Comparison of ENCODE assay signal across 8 cellular contexts in genomic region chr19:44593869-44594268, GRCh38. TPM values are rescaled to one million over a fixed set of nuclear protein-coding genes. Genes with fewer than 3 reads are reported as not detected.
DNase-seq lines count a peak whose midpoint lies in the region; ATAC-seq and TF ChIP-seq lines count a peak whose summit lies in the region.
"Not testable (repeated sequence)": the region's sequence is repeated elsewhere in the genome, so short reads cannot be mapped to it uniquely, and the experiment has no call there.
"Had no signal": no experiment of that assay in that cellular context is flagged by ENCODE, and none has a peak within 500 bp of the region (broad histone marks: within the 10 kb centered on the region; RNA-seq: fewer than 3 reads in every experiment).

No MANE protein-coding gene starts in this region.

- not testable (repeated sequence) for H3K36me3 Mint-ChIP-seq in GM23338 (ENCODE audit: low read depth); endodermal cell (ENCODE audit: low read depth)

- POLR2A ChIA-PET in SK-N-SH (lab: Yijun Ruan, JAX): not testable (repeated sequence)

- not testable (repeated sequence) for H3F3A ChIP-seq in GM23338 (replicated peaks; ENCODE audit: low read depth)
- H3F3A ChIP-seq in SK-N-SH (replicated peaks; ENCODE audit: insufficient read depth): peaks cover 16% of the 10 kb centered on the region

- not testable (repeated sequence) for TF ChIP-seq EP300 in SK-N-SH (IDR thresholded peaks at IDR 0.05; ENCODE audit: borderline replicate concordance in 1 of 2, low read depth in 1 of 2, low read length in 1 of 2)

- H3K4me1 ChIP-seq in GM23338 (ENCODE audit: insufficient read depth): peaks cover 11% of the 10 kb centered on the region
- peaks cover 46% of the 10 kb centered on the region for H3K4me1 ChIP-seq in HUES6 (ENCODE audit: control insufficient read depth, insufficient read depth, low read length)
- not testable (repeated sequence) for H3K4me1 ChIP-seq in SK-N-SH (ENCODE audit: control insufficient read depth in 1 of 2, insufficient read depth in 2 of 2, low read depth in 1 of 2, low read length in 1 of 2); endodermal cell (ENCODE audit: control insufficient read depth, insufficient read depth, low read length); mesenchymal stem cell (ENCODE audit: control insufficient read depth, insufficient read depth, low read depth, low read length); osteoblast (ENCODE audit: insufficient read depth, low read length)

- not testable (repeated sequence) for DNase-seq in GM23338 (ENCODE audit: low spot score); SK-N-SH; endodermal cell; mesenchymal stem cell; osteoblast (ENCODE audit: insufficient read length, low spot score, missing footprints)

- ATAC-seq in GM23338: not testable (repeated sequence)

- H3K4ac ChIP-seq in mesenchymal stem cell (ENCODE audit: low read depth in 1 of 2, low read length in 2 of 2): not testable (repeated sequence)

- H3K18ac ChIP-seq in mesenchymal stem cell (ENCODE audit: low read depth in 1 of 2, low read length in 2 of 2): not testable (repeated sequence)

- H3K9me3 ChIP-seq in HUES6 (ENCODE audit: control insufficient read depth, insufficient read depth, low read depth, low read length); SK-N-SH; mesenchymal stem cell (ENCODE audit: control insufficient read depth, low read length); osteoblast (ENCODE audit: low read depth, low read length): not testable (repeated sequence)
- peaks cover 32% of the 10 kb centered on the region for H3K9me3 ChIP-seq in endodermal cell (ENCODE audit: control insufficient read depth, low read length)

- not testable (repeated sequence) for H3K79me1 ChIP-seq in mesenchymal stem cell (replicated peaks; ENCODE audit: low read length, poor library complexity, severe bottlenecking)

- H3K23ac ChIP-seq in mesenchymal stem cell (ENCODE audit: low read length in 2 of 2): not testable (repeated sequence)

- 0 out of 2 replicates have a peak overlapping the region, but pooled peaks have one; percentile 65 for H3K27ac ChIP-seq in GM23338 (ENCODE audit: low read depth)
- H3K27ac ChIP-seq in HUES6 (ENCODE audit: low read depth, low read length): peak overlapping the region; percentile 20; the same call in 1 of the 2 replicates
- not testable (repeated sequence) for H3K27ac ChIP-seq in SK-N-SH (ENCODE audit: low read depth in 2 of 2, low read length in 1 of 2); endodermal cell (ENCODE audit: low read depth, low read length); mesenchymal stem cell (ENCODE audit: low read length, poor library complexity, severe bottlenecking); osteoblast (ENCODE audit: low read depth, low read length)

- not testable (repeated sequence) for H2BK15ac ChIP-seq in mesenchymal stem cell (ENCODE audit: low read depth, poor library complexity, severe bottlenecking)

- not testable (repeated sequence) for H3K9me2 ChIP-seq in GM23338 (ENCODE audit: insufficient read depth); SK-N-SH

- H4K91ac ChIP-seq in mesenchymal stem cell (ENCODE audit: low read length): not testable (repeated sequence)

- H3K14ac ChIP-seq in mesenchymal stem cell (ENCODE audit: low read length in 2 of 2): not testable (repeated sequence)

- H3K9ac ChIP-seq in HUES6 (ENCODE audit: low read length): peak overlapping the region; percentile 34
- H3K9ac ChIP-seq in SK-N-SH; endodermal cell (ENCODE audit: extremely low read depth, low read length, poor library complexity, severe bottlenecking); mesenchymal stem cell (ENCODE audit: low read length): not testable (repeated sequence)

- WGBS in SK-N-SH (ENCODE audit: low lambda C conversion rate): 15% methylated on average over 1 of the region's 1 CpG
- 71 to 80% methylated on average over 1 of the region's 1 CpG for WGBS in endodermal cell (ENCODE audit: insufficient coverage in 1 of 2, insufficient read length in 1 of 2), 2 experiments
- 20% methylated on average over 1 of the region's 1 CpG for WGBS in mesenchymal stem cell

- not testable (repeated sequence) for H2BK5ac ChIP-seq in mesenchymal stem cell (ENCODE audit: low read depth, low read length, poor library complexity, severe bottlenecking)

- not testable (repeated sequence) for H2BK12ac ChIP-seq in mesenchymal stem cell (ENCODE audit: low read length in 2 of 2)

- peak overlapping the region; percentile 95 for H2AFZ ChIP-seq in GM23338
- H2AFZ ChIP-seq in SK-N-SH (ENCODE audit: low read depth): peak overlapping the region; percentile 82; the same call in 1 of the 2 replicates
- not testable (repeated sequence) for H2AFZ ChIP-seq in mesenchymal stem cell (ENCODE audit: low read depth, low read length)
- peak overlapping the region; percentile 65 for H2AFZ ChIP-seq in osteoblast (ENCODE audit: low read length)

- H3K27ac Mint-ChIP-seq in GM23338: not testable (repeated sequence)
- H3K27ac Mint-ChIP-seq in endodermal cell: peak overlapping the region; percentile 18

- not testable (repeated sequence) for H2BK120ac ChIP-seq in mesenchymal stem cell (ENCODE audit: low read depth, low read length)

- TF ChIP-seq RAD21 in SK-N-SH (IDR thresholded peaks at IDR 0.05; ENCODE audit: low read length): not testable (repeated sequence)

- not testable (repeated sequence) for H3K4me3 ChIP-seq in GM23338; HUES6 (ENCODE audit: low read depth, low read length); SK-N-SH (ENCODE audit: low read depth in 2 of 2, low read length in 1 of 2); endodermal cell (ENCODE audit: low read length); mesenchymal stem cell (ENCODE audit: insufficient read depth in 1 of 2, low read depth in 1 of 2, low read length in 2 of 2); osteoblast (ENCODE audit: insufficient read depth, low read length)

- H4K20me1 ChIP-seq in GM23338 (replicated peaks; ENCODE audit: insufficient read depth); SK-N-SH (ENCODE audit: insufficient read depth); osteoblast (ENCODE audit: insufficient read depth, low read length): not testable (repeated sequence)

- CTCF ChIA-PET in SK-N-SH (lab: Yijun Ruan, JAX): interaction anchor here (1.4 kb wide), 1 partner anchor 95 kb away, joined by 3 read pairs; no protein-coding TSS in a partner anchor

- not testable (repeated sequence) for H3K4me3 Mint-ChIP-seq in GM23338, endodermal cell

- not testable (repeated sequence) for H3K27me3 ChIP-seq in GM23338 (ENCODE audit: insufficient read depth); HUES6 (ENCODE audit: control insufficient read depth, insufficient read depth, low read length); SK-N-SH (ENCODE audit: insufficient read depth); endodermal cell (ENCODE audit: control insufficient read depth, insufficient read depth, low read length, poor library complexity, severe bottlenecking); osteoblast (ENCODE audit: insufficient read depth, low read length)
- H3K27me3 ChIP-seq in mesenchymal stem cell (ENCODE audit: control insufficient read depth in 1 of 2, insufficient read depth in 1 of 2, low read length in 2 of 2): peaks cover 0 to 30% of the 10 kb centered on the region in 2 experiments

- peak overlapping the region; percentile 34 for H2AK5ac ChIP-seq in mesenchymal stem cell (ENCODE audit: low read length, severe bottlenecking)

- H3K4me1 Mint-ChIP-seq in GM23338 (peaks cover 12% of the 10 kb centered on the region; the same call in 2 of the 3 replicates), endodermal cell (peaks cover 39% of the 10 kb centered on the region)

- H3K9me3 Mint-ChIP-seq in GM23338 (peaks cover 11% of the 10 kb centered on the region; the same call in 2 of the 3 replicates), endodermal cell (peaks cover 23% of the 10 kb centered on the region)

- not testable (repeated sequence) for H3K79me2 ChIP-seq in GM23338 (replicated peaks; ENCODE audit: insufficient read depth); SK-N-SH (ENCODE audit: insufficient read depth); osteoblast (ENCODE audit: insufficient read depth, low read length)

- TF ChIP-seq CTCF in GM23338 (conservative IDR thresholded peaks at IDR 0.05; ENCODE audit: low read depth in 2 of 2); SK-N-SH (IDR thresholded peaks at IDR 0.05); endodermal cell (conservative IDR thresholded peaks at IDR 0.05); osteoblast (IDR thresholded peaks at IDR 0.05; ENCODE audit: extremely low read depth, low read depth, low read length): not testable (repeated sequence)

- H3K4me2 ChIP-seq in GM23338: 0 out of 2 replicates have a peak overlapping the region, but pooled peaks have one; percentile 36
- not testable (repeated sequence) for H3K4me2 ChIP-seq in SK-N-SH; mesenchymal stem cell (ENCODE audit: low read length, poor library complexity, severe bottlenecking); osteoblast (ENCODE audit: insufficient read depth, low read length)

- not testable (repeated sequence) for H3K36me3 ChIP-seq in GM23338 (ENCODE audit: insufficient read depth); HUES6 (ENCODE audit: control insufficient read depth, insufficient read depth, low read length); SK-N-SH (replicated peaks in 1 of 2; ENCODE audit: control insufficient read depth in 1 of 2, insufficient read depth in 2 of 2, low read length in 1 of 2); endodermal cell (ENCODE audit: control insufficient read depth, insufficient read depth, low read length); mesenchymal stem cell (ENCODE audit: control insufficient read depth in 1 of 2, insufficient read depth in 2 of 2, low read depth in 1 of 2, low read length in 2 of 2); osteoblast (ENCODE audit: insufficient read depth, low read length)

- not testable (repeated sequence) for H3K27me3 Mint-ChIP-seq in GM23338 (ENCODE audit: insufficient read depth, low read depth, poor library complexity); endodermal cell (ENCODE audit: insufficient read depth)

- H4K8ac ChIP-seq in mesenchymal stem cell (ENCODE audit: low read length): not testable (repeated sequence)

RNA-seq across cellular contexts. Expression of gene IGSF23, which starts 19.5 kb away (rescaled TPM):
- not detected in 2 replicates for total RNA-seq in GM23338 (2014; rRNA removed; shearing (Covaris generic))
- polyA plus RNA-seq in GM23338 (2016; fragmentation: Nextera tagmentation; extraction: Ambion mirVana): not detected in 2 replicates
- polyA plus RNA-seq in SK-N-SH (2012; rRNA removed): 0.08 and 0.10 TPM in 2 replicates
- 0.08 TPM in 2 replicates for polyA plus RNA-seq in SK-N-SH (2012; cell fraction: cytosol; rRNA removed)
- polyA plus RNA-seq in SK-N-SH (2012; cell fraction: nucleus; rRNA removed): 0.05 TPM in 1 of 2 replicates, not detected in the other
- not detected for total RNA-seq in endodermal cell
- not detected for polyA plus RNA-seq in endodermal cell (2013, experiment 1 of 2)
- not detected for polyA plus RNA-seq in endodermal cell (2013, experiment 2 of 2)
- polyA plus RNA-seq in mesenchymal stem cell (2013, experiment 1 of 2): 0.08 TPM
- polyA plus RNA-seq in mesenchymal stem cell (2013, experiment 2 of 2): 0.21 TPM
- total RNA-seq in osteoblast: not detected in 2 replicates
- total RNA-seq: A673; CD8-positive, alpha-beta T cell had no signal

RNA-seq across cellular contexts. Expression of gene PVR, which starts 49.8 kb away (rescaled TPM):
- 15.0 and 19.0 TPM in 2 replicates for total RNA-seq in GM23338 (2014; rRNA removed; shearing (Covaris generic))
- 3.6 and 4.8 TPM in 2 replicates for polyA plus RNA-seq in GM23338 (2016; fragmentation: Nextera tagmentation; extraction: Ambion mirVana)
- 90.2 and 90.8 TPM in 2 replicates for polyA plus RNA-seq in SK-N-SH (2012; rRNA removed)
- polyA plus RNA-seq in SK-N-SH (2012; cell fraction: cytosol; rRNA removed): 51.9 and 73.3 TPM in 2 replicates
- polyA plus RNA-seq in SK-N-SH (2012; cell fraction: nucleus; rRNA removed): 65.6 and 91.5 TPM in 2 replicates
- 10 to 100 TPM; 21.2 to 31.6 TPM for total RNA-seq in endodermal cell
- 18.2 TPM for polyA plus RNA-seq in endodermal cell (2013, experiment 1 of 2)
- polyA plus RNA-seq in endodermal cell (2013, experiment 2 of 2): 17.4 TPM
- polyA plus RNA-seq in mesenchymal stem cell (2013, experiment 1 of 2): 32.2 TPM
- polyA plus RNA-seq in mesenchymal stem cell (2013, experiment 2 of 2): 33.3 TPM
- total RNA-seq in osteoblast: 50.1 and 53.6 TPM in 2 replicates
